Comparison of ENCODE assay signal across 10 cellular contexts in the genomic region with DNA sequence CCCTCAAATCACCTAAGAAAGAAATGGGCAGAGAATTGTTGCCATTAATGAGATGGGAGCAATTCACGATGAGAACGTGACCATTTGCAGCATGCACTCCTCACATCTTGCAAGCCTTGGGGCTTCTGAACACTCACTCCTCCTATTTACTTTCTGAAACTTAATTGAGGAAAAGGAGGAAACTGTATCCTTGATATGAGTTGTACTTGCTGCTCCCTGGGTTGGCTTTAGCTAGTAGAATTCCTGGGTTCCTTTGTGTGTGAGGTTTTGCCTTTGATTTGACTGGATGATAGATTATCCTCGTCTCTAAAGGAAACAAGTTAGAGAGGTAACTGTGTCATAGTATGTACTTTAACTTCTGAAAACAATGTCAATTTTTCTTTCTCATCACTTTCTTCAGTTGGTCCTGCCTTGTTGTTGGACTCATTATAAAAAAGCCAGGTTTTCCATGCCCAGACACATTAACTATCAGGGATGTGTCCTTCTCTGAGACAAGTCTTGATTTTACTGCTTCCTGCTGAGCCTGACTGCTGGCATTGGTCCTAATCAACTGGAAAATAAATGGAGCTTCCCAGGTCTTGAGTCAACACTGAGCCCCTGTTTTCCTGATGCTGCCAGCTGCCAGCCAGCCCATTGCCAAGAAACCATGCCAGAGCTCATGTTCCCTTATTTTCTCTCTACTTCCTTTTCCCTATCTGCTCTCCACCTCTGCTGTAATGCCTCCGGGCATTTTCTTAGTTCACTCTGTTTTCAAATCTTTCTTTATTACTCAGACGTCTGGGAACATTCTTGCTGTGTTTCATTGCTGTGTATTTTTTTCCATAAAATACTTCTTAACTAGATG. TPM values are rescaled to one million over a fixed set of nuclear protein-coding genes. Genes with fewer than 3 reads are reported as not detected.
A peak's percentile ranks its signal among the peaks of the same experiment; 100 is the strongest.
DNase-seq lines count a peak whose midpoint lies in the region; ATAC-seq and TF ChIP-seq lines count a peak whose summit lies in the region.
"Had no signal": no experiment of that assay in that cellular context is flagged by ENCODE, and none has a peak within 500 bp of the region (broad histone marks: within the 10 kb centered on the region; RNA-seq: fewer than 3 reads in every experiment).

No MANE protein-coding gene starts in this region.

- H3K4me3 ChIP-seq in heart right ventricle = no peak overlapping the region
- no peak overlapping the region for H3K4me3 ChIP-seq in right atrium auricular region

- H3K4me1 ChIP-seq in heart right ventricle = peaks cover 0 to 9% (median 0%) of the 10 kb centered on the region in 9 donors
- H3K4me1 ChIP-seq in right atrium auricular region = no peaks in the 10 kb centered on the region

- peak overlapping the region in 1 of 10 donors; percentile 51 for H3K27ac ChIP-seq in heart right ventricle
- H3K27ac ChIP-seq in right atrium auricular region = peak overlapping the region in 1 of 2 donors; percentile 42

- H3K27me3 ChIP-seq in heart right ventricle (peaks cover 0 to 6% (median 0%) of the 10 kb centered on the region in 7 donors), right atrium auricular region (no peaks in the 10 kb centered on the region)

- no peak for TF ChIP-seq CTCF in heart right ventricle (IDR thresholded peaks at IDR 0.05)
- no peak for TF ChIP-seq CTCF in right atrium auricular region (IDR thresholded peaks at IDR 0.05)

- in situ Hi-C loops in SK-MEL-5 (cut with HindIII; ENCODE audit: low pct_unique_long_range_greater_than_20kb, low sequenced_read_pairs) = no loop called here

- intact Hi-C loops in heart right ventricle (cut with DNase I) = no loop called here
- intact Hi-C loops in Right ventricle myocardium inferior (cut with DNase I) = no loop called here

- DNase-seq in heart right ventricle (no peak), Right ventricle myocardium inferior (ENCODE audit: missing footprints) (no peak), SK-MEL-5 (ENCODE audit: low read depth, low spot score) (peak; percentile 18), right atrium auricular region (ENCODE audit: low spot score) (peak; percentile 61)
- DNase-seq in effector CD4-positive, alpha-beta T cell = no peak
- DNase-seq in stimulated activated naive CD4-positive, alpha-beta T cell treated with Interleukin-2 at 50 U/mL for 16 hours (lab: John Stamatoyannopoulos, UW) = no peak
- DNase-seq: activated CD4-positive, alpha-beta T cell treated with anti-CD3 and anti-CD28 coated beads, Interleukin-2, amount 10 ng/mL, durations not matched to agents 24 days and 14 days; effector memory CD8-positive, alpha-beta T cell had no signal

- H3K36me3 ChIP-seq in heart right ventricle (no peaks in the 10 kb centered on the region), right atrium auricular region (no peaks in the 10 kb centered on the region)

- 48 to 50% methylated on average over 5 of the region's 5 CpGs for WGBS in heart right ventricle, 2 donors

- ATAC-seq in heart right ventricle = peak in 6 of 8 donors; percentile 20 to 68 (median 40)
- ATAC-seq in Right ventricle myocardium inferior = no peak
- ATAC-seq in GM19455 (IDR thresholded peaks at IDR 0.05; ENCODE audit: unreplicated experiment) = no peak
- ATAC-seq in HG03571 (IDR thresholded peaks at IDR 0.05; ENCODE audit: unreplicated experiment) = no peak
- ATAC-seq: effector memory CD8-positive, alpha-beta T cell had no signal

- H3K9me3 ChIP-seq in heart right ventricle (peaks cover 0 to 5% (median 0%) of the 10 kb centered on the region in 11 donors), right atrium auricular region (no peaks in the 10 kb centered on the region)

RNA-seq across cellular contexts. Expression of a gene that starts 6.0 kb away (rescaled TPM):
- total RNA-seq in heart right ventricle = under 1 TPM in 7 of 10 donors, not detected in 3; 0.17 to 0.56 (median 0.37) TPM
- polyA plus RNA-seq in heart right ventricle = under 1 TPM; 0.14 to 0.15 TPM
- total RNA-seq in Right ventricle myocardium inferior = not detected
- 0.18 and 0.67 TPM in 2 replicates for total RNA-seq in SK-MEL-5 (2014; rRNA removed; shearing (Covaris generic))
- 0.41 and 0.54 TPM in 2 replicates for polyA plus RNA-seq in SK-MEL-5 (2015; cell fraction: cytosol; rRNA removed)
- polyA plus RNA-seq in SK-MEL-5 (2015; cell fraction: nucleus; rRNA removed) = not detected in 2 replicates
- total RNA-seq in right atrium auricular region = under 1 TPM in 1 of 2 donors, not detected in 1; 0.20 TPM
- total RNA-seq: activated CD4-positive, alpha-beta T cell treated with anti-CD3 and anti-CD28 coated beads, Interleukin-2, amount 10 ng/mL, durations not matched to agents 24 days and 14 days had no signal

Comparison
In these comparisons a context has a peak if more than half of its experiments do, and no peak if none do; other contexts are left out.
1. ATAC-seq: peak in heart right ventricle (6 of 8); none in Right ventricle myocardium inferior (single experiment), GM19455 (single experiment) and HG03571 (single experiment).
2. DNase-seq: peak in SK-MEL-5 (single experiment) and right atrium auricular region (single experiment); none in heart right ventricle (0 of 2), Right ventricle myocardium inferior (single experiment), effector CD4-positive, alpha-beta T cell (single experiment) and stimulated activated naive CD4-positive, alpha-beta T cell treated with Interleukin-2 at 50 U/mL for 16 hours (single experiment).